Comparison of ENCODE assay signal across 23 cellular contexts in genomic region chr12:24541193-24541871, GRCh38.
DNase-seq lines count a peak whose midpoint lies in the region; ATAC-seq, FAIRE-seq and TF ChIP-seq lines count a peak whose summit lies in the region.
"Had no signal": no experiment of that assay in that cellular context is flagged by ENCODE, and none has a peak within 500 bp of the region (broad histone marks: within the 10 kb centered on the region; RNA-seq: fewer than 3 reads in every experiment).

No MANE protein-coding gene starts in this region.

- H3K27me3 Mint-ChIP-seq in progenitor cell of endocrine pancreas = no peaks in the 10 kb centered on the region
- H3K27me3 Mint-ChIP-seq: B cell; CD4-positive, CD25-positive, alpha-beta regulatory T cell had no signal

- POLR2A ChIA-PET in HepG2 (lab: Yijun Ruan, JAX) = no interaction called here

- no peaks in the 10 kb centered on the region for H3K27me3 ChIP-seq in HepG2 (ENCODE audit: control insufficient read depth in 1 of 2, insufficient read depth in 2 of 2, low read length in 2 of 2)
- H3K27me3 ChIP-seq: BLaER1 treated with 17β-estradiol and CSF1 and Interleukin-3, amounts not matched to agents 10 nM and 100 nM had no signal

- FAIRE-seq in endometrium (lab: Jason Lieb, UNC) (peak; percentile 70), HepG2 (lab: Jason Lieb, UNC) (no peak)
- FAIRE-seq: GM12892, GM18507 had no signal

- TF ChIP-seq RAD21 in HepG2 (CRISPR knock-in tag; IDR thresholded peaks at IDR 0.05) = no peak

- CTCF ChIA-PET in HepG2 (lab: Yijun Ruan, JAX; ENCODE audit: low intra/inter-chr PET ratio, low total read pairs) = no interaction called here

- H2AFZ ChIP-seq in HepG2 (ENCODE audit: low read length) = no peak overlapping the region

- 13% methylated on average over 5 of the region's 5 CpGs for WGBS in HepG2 (ENCODE audit: low lambda C conversion rate)

- no peak for TF ChIP-seq CTCF in HepG2 (CRISPR knock-in tag; IDR thresholded peaks at IDR 0.05)
- TF ChIP-seq CTCF in progenitor cell of endocrine pancreas (IDR thresholded peaks at IDR 0.05; ENCODE audit: unreplicated experiment) = no peak

- no peaks in the 10 kb centered on the region for H3K9me3 Mint-ChIP-seq in progenitor cell of endocrine pancreas (ENCODE audit: low read depth)
- H3K9me3 Mint-ChIP-seq: HFFc6, IgD-negative memory B cell had no signal

- ATAC-seq in HepG2 (no peak), GM21529 (IDR thresholded peaks at IDR 0.05; ENCODE audit: unreplicated experiment) (no peak)
- ATAC-seq: HCT116 had no signal

- H3K9me3 ChIP-seq in HepG2 (ENCODE audit: low read length) = no peaks in the 10 kb centered on the region
- H3K9me3 ChIP-seq: BLaER1 treated with 17β-estradiol and CSF1 and Interleukin-3, amounts not matched to agents 10 nM and 100 nM had no signal

- no peaks in the 10 kb centered on the region for H3K79me2 ChIP-seq in HepG2 (ENCODE audit: insufficient read depth, low read length)

- intact Hi-C loops in HepG2 (cut with micrococcal nuclease; ENCODE audit: unreplicated experiment) = no loop called here

- no peaks in the 10 kb centered on the region for H3K36me3 Mint-ChIP-seq in progenitor cell of endocrine pancreas (ENCODE audit: insufficient read depth)
- H3K36me3 Mint-ChIP-seq: CD4-positive, CD25-positive, alpha-beta regulatory T cell; CD8-positive, alpha-beta memory T cell; IgD-negative memory B cell had no signal

- TF ChIP-seq EP300 in HepG2 (IDR thresholded peaks at IDR 0.05; ENCODE audit: low read depth in 2 of 2, low read length in 2 of 2) (no peak), HepG2 (CRISPR knock-in tag; IDR thresholded peaks at IDR 0.05; ENCODE audit: borderline replicate concordance) (no peak)

- no peak overlapping the region for H3K4me3 ChIP-seq in HepG2 (replicated peaks in 1 of 3; ENCODE audit: insufficient read depth in 1 of 3, low read depth in 2 of 3, low read length in 3 of 3)
- H3K4me3 ChIP-seq: BLaER1 treated with 17β-estradiol and CSF1 and Interleukin-3, amounts not matched to agents 10 nM and 100 nM had no signal

- H3K36me3 ChIP-seq in HepG2 (replicated peaks in 1 of 2; ENCODE audit: control insufficient read depth in 1 of 2, insufficient read depth in 2 of 2, low read length in 2 of 2) = no peaks in the 10 kb centered on the region
- H3K36me3 ChIP-seq: BLaER1 treated with 17β-estradiol and CSF1 and Interleukin-3, amounts not matched to agents 10 nM and 100 nM had no signal

- H3K27ac ChIP-seq in HepG2 (ENCODE audit: extremely low read length, insufficient read depth, low read length) = no peak overlapping the region
- H3K27ac ChIP-seq: BLaER1 treated with 17β-estradiol and CSF1 and Interleukin-3, amounts not matched to agents 10 nM and 100 nM; HL-60 had no signal

- no peak overlapping the region for H3K4me2 ChIP-seq in HepG2 (ENCODE audit: low read depth, low read length)
- H3K4me2 ChIP-seq: BLaER1 treated with 17β-estradiol and CSF1 and Interleukin-3, amounts not matched to agents 10 nM and 100 nM had no signal

- no peak for DNase-seq in HepG2 (ENCODE audit: low spot score)
- DNase-seq in progenitor cell of endocrine pancreas (ENCODE audit: low spot score, unreplicated experiment) = no peak
- DNase-seq in Kasumi-1 (lab: John Stamatoyannopoulos, UW) = no peak
- no peak for DNase-seq in NCI-H526 (lab: John Stamatoyannopoulos, UW)
- no peak for DNase-seq in CD1c-positive myeloid dendritic cell (ENCODE audit: extremely low spot score)
- DNase-seq: CD4-positive, CD25-positive, alpha-beta regulatory T cell; CD8-positive, alpha-beta memory T cell; COR-L47; DMS 273 treated with DMSO at 0.1 percent for 48 hours; DMS53; GDM1; GOT3; H7; HFFc6 had no signal

- no TSS peak for BruUV-seq in HepG2 (replicated peaks; lab: Mats Ljungman, UMichigan)

- no peaks in the 10 kb centered on the region for H3K4me1 ChIP-seq in HepG2 (ENCODE audit: insufficient read depth, low read length)
- H3K4me1 ChIP-seq: BLaER1 treated with 17β-estradiol and CSF1 and Interleukin-3, amounts not matched to agents 10 nM and 100 nM had no signal

- in situ Hi-C loops in HepG2 (cut with HindIII; ENCODE audit: extremely low pct_ligation_motif_present, low pct_unique_long_range_greater_than_20kb) = no loop called here

- no peaks in the 10 kb centered on the region for H4K20me1 ChIP-seq in HepG2 (ENCODE audit: insufficient read depth, low read length)
- H4K20me1 ChIP-seq: BLaER1 treated with 17β-estradiol and CSF1 and Interleukin-3, amounts not matched to agents 10 nM and 100 nM had no signal

- no peak overlapping the region for H3K4me3 Mint-ChIP-seq in progenitor cell of endocrine pancreas (ENCODE audit: low read depth)
- H3K4me3 Mint-ChIP-seq: B cell; CD4-positive, CD25-positive, alpha-beta regulatory T cell; CD8-positive, alpha-beta memory T cell; HFFc6; IgD-negative memory B cell had no signal

- peaks cover 37% of the 10 kb centered on the region for H3K4me1 Mint-ChIP-seq in progenitor cell of endocrine pancreas (ENCODE audit: low read depth)
- H3K4me1 Mint-ChIP-seq: B cell; CD4-positive, CD25-positive, alpha-beta regulatory T cell; CD8-positive, alpha-beta memory T cell had no signal

- H3K27ac Mint-ChIP-seq in progenitor cell of endocrine pancreas = peak overlapping the region; percentile 37
- H3K27ac Mint-ChIP-seq: B cell; CD4-positive, CD25-positive, alpha-beta regulatory T cell; CD8-positive, alpha-beta memory T cell; HFFc6; IgD-negative memory B cell had no signal

- no peak overlapping the region for H3K9ac ChIP-seq in HepG2 (ENCODE audit: insufficient read depth, low read depth, low read length)
- H3K9ac ChIP-seq: BLaER1 treated with 17β-estradiol and CSF1 and Interleukin-3, amounts not matched to agents 10 nM and 100 nM had no signal

- TF ChIP-seq POLR2A in HepG2 (IDR thresholded peaks at IDR 0.05; ENCODE audit: insufficient read depth in 1 of 2, low read depth in 2 of 2, low read length in 2 of 2) = no peak

TF ChIP-seq in HepG2, 621 proteins besides CTCF, POLR2A, EP300 and RAD21:
- TF ChIP-seq ZSCAN22 (CRISPR knock-in tag; IDR thresholded peaks at IDR 0.05) (no peak), ATF7 (IDR thresholded peaks at IDR 0.05) (peak; percentile 28; the same call in 1 of the 2 replicates), ATF7 (CRISPR knock-in tag; IDR thresholded peaks at IDR 0.05) (no peak), BRCA1 (CRISPR knock-in tag; IDR thresholded peaks at IDR 0.05) (no peak)
